Comparison of ENCODE assay signal across 1 cellular context in genomic region chr6:89393659-89394058, GRCh38.
TF ChIP-seq lines count a peak whose summit lies in the region.

No MANE protein-coding gene starts in this region.

TF ChIP-seq in GM12878, 131 proteins besides CTCF, POLR2A, EP300 and RAD21:
- TF ChIP-seq CBX5 (IDR thresholded peaks at IDR 0.05; ENCODE audit: low read depth) = 0 out of 2 replicates have a peak, but pooled peaks have one; percentile 53
- TF ChIP-seq, protein P1, sequence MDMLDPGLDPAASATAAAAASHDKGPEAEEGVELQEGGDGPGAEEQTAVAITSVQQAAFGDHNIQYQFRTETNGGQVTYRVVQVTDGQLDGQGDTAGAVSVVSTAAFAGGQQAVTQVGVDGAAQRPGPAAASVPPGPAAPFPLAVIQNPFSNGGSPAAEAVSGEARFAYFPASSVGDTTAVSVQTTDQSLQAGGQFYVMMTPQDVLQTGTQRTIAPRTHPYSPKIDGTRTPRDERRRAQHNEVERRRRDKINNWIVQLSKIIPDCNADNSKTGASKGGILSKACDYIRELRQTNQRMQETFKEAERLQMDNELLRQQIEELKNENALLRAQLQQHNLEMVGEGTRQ (IDR thresholded peaks at IDR 0.05; ENCODE audit: borderline replicate concordance, low read depth, low read length) = no peak
- peak; percentile 74; the same call in 1 of the 2 replicates for TF ChIP-seq KDM1A (IDR thresholded peaks at IDR 0.05; ENCODE audit: borderline replicate concordance)
